ENCODE assay signal across 8 cellular contexts in the genomic region with DNA sequence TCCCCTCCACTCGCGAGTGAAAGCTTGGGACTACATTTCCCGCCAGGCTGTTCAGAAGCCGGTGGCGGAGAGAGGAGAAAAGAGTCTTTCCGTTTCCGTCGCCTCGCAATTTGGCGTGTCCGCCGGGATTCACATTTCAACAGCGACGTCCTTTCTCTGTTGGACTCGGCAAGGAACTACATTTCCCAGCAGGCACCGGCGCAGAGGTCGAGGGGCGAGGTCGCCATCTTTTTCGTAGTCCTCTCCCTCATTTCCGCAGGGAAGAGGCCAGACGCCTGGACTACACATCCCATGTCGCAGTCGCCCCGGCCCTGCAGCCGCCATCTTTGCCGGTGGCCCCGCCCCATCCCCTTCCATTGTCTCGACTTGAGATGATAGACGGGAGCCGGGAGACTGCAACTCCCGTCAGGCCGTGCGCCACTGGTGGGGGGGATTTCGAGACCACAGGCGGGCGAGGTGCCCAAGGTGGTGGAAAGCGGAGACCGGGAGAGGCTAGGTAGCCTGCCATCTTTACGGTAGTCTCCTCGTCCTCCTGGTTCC. TPM values are rescaled to one million over a fixed set of nuclear protein-coding genes. Genes with fewer than 3 reads are reported as not detected.
DNase-seq lines count a peak whose midpoint lies in the region; ATAC-seq and TF ChIP-seq lines count a peak whose summit lies in the region.

No MANE protein-coding gene starts in this region.

- TF ChIP-seq EP300 in esophagus muscularis mucosa (IDR thresholded peaks at IDR 0.05) = no peak

- peak overlapping the region; percentile 61 for H2AFZ ChIP-seq in KMS-11 (ENCODE audit: low read depth)

- TF ChIP-seq POLR2A in Peyer's patch (IDR thresholded peaks at IDR 0.05) (peak in 1 of 2 donors; percentile 42), esophagus muscularis mucosa (IDR thresholded peaks at IDR 0.05; ENCODE audit: low read depth) (no peak)

- H3K4me2 ChIP-seq in KMS-11 = peak overlapping the region; percentile 59; the same call in 1 of the 2 replicates

- H4K20me1 ChIP-seq in KMS-11 (ENCODE audit: insufficient read depth) = no peaks in the 10 kb centered on the region

- no peak for TF ChIP-seq CTCF in KMS-11 (conservative IDR thresholded peaks at IDR 0.05; ENCODE audit: low read depth, low read length)
- no peak for TF ChIP-seq CTCF in Peyer's patch (IDR thresholded peaks at IDR 0.05)
- peak in 1 of 3 experiments; percentile 5 for TF ChIP-seq CTCF in esophagus muscularis mucosa (IDR thresholded peaks at IDR 0.05)

- peak overlapping the region; percentile 94 for H3K9ac ChIP-seq in KMS-11

- 0% methylated on average over 30 of the region's 42 CpGs for WGBS in esophagus muscularis mucosa

- H3K27ac ChIP-seq in KMS-11 (peak overlapping the region; percentile 87), Peyer's patch (peak overlapping the region; percentile 84 to 95 (median 92)), esophagus muscularis mucosa (replicated peaks in 1 of 4) (peak overlapping the region; percentile 87 to 96 (median 94)), muscle layer of duodenum (ENCODE audit: low read length) (peak overlapping the region; percentile 98)

- no peaks in the 10 kb centered on the region for H3K27me3 ChIP-seq in KMS-11 (ENCODE audit: insufficient read depth, low read depth)
- H3K27me3 ChIP-seq in Peyer's patch = no peaks in the 10 kb centered on the region
- H3K27me3 ChIP-seq in esophagus muscularis mucosa = no peaks in the 10 kb centered on the region
- no peaks in the 10 kb centered on the region for H3K27me3 ChIP-seq in muscle layer of duodenum (ENCODE audit: low read depth, low read length)

- DNase-seq in DMS153 (lab: John Stamatoyannopoulos, UW) (peak; percentile 100), Peyer's patch (peak; percentile 99 to 100 (median 99)), activated T-helper 1 cell treated with Interleukin-2 at 50 U/mL for 16 hours (ENCODE audit: low read depth) (peak; percentile 98), esophagus muscularis mucosa (ENCODE audit: extremely low spot score) (peak; percentile 100)
- peak; percentile 99 for DNase-seq in stimulated activated CD8-positive, alpha-beta memory T cell treated with anti-CD3 and anti-CD28 coated beads, Interleukin-7, amount 100 ng/mL, for 24 hours (ENCODE audit: low read depth)

- no peaks in the 10 kb centered on the region for H3K36me3 ChIP-seq in KMS-11 (ENCODE audit: insufficient read depth)
- no peaks in the 10 kb centered on the region for H3K36me3 ChIP-seq in Peyer's patch
- peaks cover 0 to 21% (median 9%) of the 10 kb centered on the region in 4 donors for H3K36me3 ChIP-seq in esophagus muscularis mucosa
- peaks cover 0 to 12% of the 10 kb centered on the region in 2 donors for H3K36me3 ChIP-seq in muscle layer of duodenum (ENCODE audit: control insufficient read depth in 1 of 2, insufficient read depth in 2 of 2, low read length in 2 of 2)

- H3K4me1 ChIP-seq in KMS-11 (ENCODE audit: low read depth, poor library complexity, severe bottlenecking) (peaks cover 3% of the 10 kb centered on the region), Peyer's patch (peaks cover 0 to 27% (median 5%) of the 10 kb centered on the region in 4 donors), esophagus muscularis mucosa (peaks cover 17 to 54% (median 37%) of the 10 kb centered on the region in 4 donors), muscle layer of duodenum (ENCODE audit: control insufficient read depth in 1 of 2, insufficient read depth in 2 of 2, low read length in 2 of 2) (peaks cover 0 to 25% of the 10 kb centered on the region in 2 donors)

- H3K4me3 ChIP-seq in KMS-11 (IDR thresholded peaks at IDR 0.05; ENCODE audit: insufficient read depth, low read depth, low read length) (no peak overlapping the region), Peyer's patch (peak overlapping the region; percentile 53 to 93 (median 79)), esophagus muscularis mucosa (peak overlapping the region; percentile 62 to 83 (median 76)), muscle layer of duodenum (ENCODE audit: low read depth in 1 of 2, low read length in 2 of 2) (peak overlapping the region; percentile 83 to 97)

- intact Hi-C loops in esophagus muscularis mucosa (cut with DNase I) = no loop called here

- no peaks in the 10 kb centered on the region for H3K79me2 ChIP-seq in KMS-11 (ENCODE audit: insufficient read depth, low read depth)

- no peaks in the 10 kb centered on the region for H3K9me3 ChIP-seq in Peyer's patch
- no peaks in the 10 kb centered on the region for H3K9me3 ChIP-seq in esophagus muscularis mucosa
- no peaks in the 10 kb centered on the region for H3K9me3 ChIP-seq in muscle layer of duodenum (ENCODE audit: control insufficient read depth in 1 of 2, low read length in 2 of 2)

- ATAC-seq in GM21786 (IDR thresholded peaks at IDR 0.05; ENCODE audit: unreplicated experiment) = peak; percentile 69

RNA-seq across cellular contexts. Expression of gene FBXL19, which starts 0.9 kb away (rescaled TPM):
- total RNA-seq in Peyer's patch = 10 to 100 TPM; 25.0 to 51.2 (median 47.9) TPM
- total RNA-seq in esophagus muscularis mucosa = 10 to 100 TPM; 12.1 to 28.1 (median 17.7) TPM

RNA-seq across cellular contexts. Expression of gene CTF1, which starts 26.1 kb away (rescaled TPM):
- total RNA-seq in Peyer's patch = 1 to 10 TPM in 1 of 4 donors, not detected in 3; 1.2 TPM
- total RNA-seq in esophagus muscularis mucosa = 10 to 100 TPM in 2 of 4 donors, 1 to 10 TPM in 2; 6.2 to 18.8 (median 10.9) TPM

RNA-seq across cellular contexts. Expression of gene ORAI3, which starts 26.4 kb away (rescaled TPM):
- total RNA-seq in Peyer's patch (10 to 100 TPM; 10.7 to 25.0 (median 20.3) TPM), esophagus muscularis mucosa (10 to 100 TPM; 33.0 to 56.5 (median 45.8) TPM)

RNA-seq across cellular contexts. Expression of gene BCL7C, which starts 28.6 kb away (rescaled TPM):
- total RNA-seq in Peyer's patch (10 to 100 TPM; 12.1 to 23.9 (median 17.8) TPM), esophagus muscularis mucosa (10 to 100 TPM; 42.1 to 57.9 (median 45.5) TPM)

RNA-seq across cellular contexts. Expression of gene SETD1A, which starts 35.1 kb away (rescaled TPM):
- total RNA-seq in Peyer's patch (10 to 100 TPM in 3 of 4 donors, 1 to 10 TPM in 1; 10.0 to 22.0 (median 16.5) TPM), esophagus muscularis mucosa (10 to 100 TPM in 2 of 4 donors, 1 to 10 TPM in 2; 7.1 to 25.4 (median 9.9) TPM)
